Comparison of ENCODE assay signal across 1 cellular context in genomic region chr18:62324355-62324828, GRCh38.
TF ChIP-seq lines count a peak whose summit lies in the region.

No MANE protein-coding gene starts in this region.

TF ChIP-seq in HCT116, 20 proteins besides CTCF, POLR2A, EP300 and RAD21 (continued from another document):
- TF ChIP-seq ZBTB33 (IDR thresholded peaks at IDR 0.05; ENCODE audit: extremely low read depth, insufficient replicate concordance, low read length) (no peak), EZH2 (IDR thresholded peaks at IDR 0.05) (no peak), YY1 (IDR thresholded peaks at IDR 0.05; ENCODE audit: extremely low read depth, insufficient replicate concordance, low read depth, low read length) (no peak), ZFX (IDR thresholded peaks at IDR 0.05) (no peak), CEBPB (IDR thresholded peaks at IDR 0.05; ENCODE audit: low read depth) (no peak), SRF (IDR thresholded peaks at IDR 0.05; ENCODE audit: low read depth) (no peak), SP1 (IDR thresholded peaks at IDR 0.05; ENCODE audit: low read depth) (no peak)
